20 cellular contexts compared by ENCODE assay signal in genomic region chr2:180050246-180050645, GRCh38.
"Had no signal": no experiment of that assay in that cellular context is flagged by ENCODE, and none has a peak within 500 bp of the region (broad histone marks: within the 10 kb centered on the region; RNA-seq: fewer than 3 reads in every experiment).

No MANE protein-coding gene starts in this region.

- H3K9me3 ChIP-seq: esophagus squamous epithelium, mucosa of descending colon, ovary, right lobe of liver, testis had no signal

- H3K27ac ChIP-seq: brain microvascular endothelial cell, esophagus squamous epithelium, ovary, right lobe of liver, testis had no signal

- DNase-seq: activated CD4-positive, alpha-beta T cell treated with anti-CD3 and anti-CD28 coated beads, Interleukin-2, amount 10 ng/mL, durations not matched to agents 24 days and 14 days; activated CD8-positive, alpha-beta T cell treated with anti-CD3 and anti-CD28 coated beads for 36 hours; activated naive CD4-positive, alpha-beta T cell; activated naive CD8-positive, alpha-beta T cell treated with anti-CD3 and anti-CD28 coated beads for 36 hours; activated T-cell treated with anti-CD3 and anti-CD28 coated beads, Interleukin-2, amount 50 U/mL, for 1 hour; anterior cingulate cortex; brain microvascular endothelial cell; cortex of kidney; esophagus squamous epithelium; mesenchymal stem cell; mucosa of descending colon; naive B cell; ovary; right lobe of liver; stimulated activated CD4-positive, alpha-beta T cell treated with anti-CD3 and anti-CD28 coated beads, Interleukin-4, amount 100 ng/mL, for 24 hours; T1000; testis had no signal

- ATAC-seq: activated CD8-positive, alpha-beta T cell treated with anti-CD3 and anti-CD28 coated beads for 36 hours; activated T-helper 17 cell treated with anti-CD3 and anti-CD28 coated beads, Interleukin-2, amount 50 U/mL, for 72 hours; mucosa of descending colon; right lobe of liver; stimulated activated effector memory CD8-positive, alpha-beta T cell treated with anti-CD3 and anti-CD28 coated beads, Interleukin-12 subunit alpha, Interleukin-12 subunit beta, amount 100 ng/mL, for 72 hours had no signal

- H3K4me2 ChIP-seq: smooth muscle cell had no signal

- H3K4me3 ChIP-seq: esophagus squamous epithelium, mucosa of descending colon, ovary, right lobe of liver, smooth muscle cell, testis had no signal

- H3K27me3 ChIP-seq: brain microvascular endothelial cell, esophagus squamous epithelium, ovary, right lobe of liver, testis had no signal

- H3K4me1 ChIP-seq: esophagus squamous epithelium, right lobe of liver, testis had no signal

- H3K36me3 ChIP-seq: brain microvascular endothelial cell, esophagus squamous epithelium, ovary, right lobe of liver had no signal
